In the genomic region with DNA sequence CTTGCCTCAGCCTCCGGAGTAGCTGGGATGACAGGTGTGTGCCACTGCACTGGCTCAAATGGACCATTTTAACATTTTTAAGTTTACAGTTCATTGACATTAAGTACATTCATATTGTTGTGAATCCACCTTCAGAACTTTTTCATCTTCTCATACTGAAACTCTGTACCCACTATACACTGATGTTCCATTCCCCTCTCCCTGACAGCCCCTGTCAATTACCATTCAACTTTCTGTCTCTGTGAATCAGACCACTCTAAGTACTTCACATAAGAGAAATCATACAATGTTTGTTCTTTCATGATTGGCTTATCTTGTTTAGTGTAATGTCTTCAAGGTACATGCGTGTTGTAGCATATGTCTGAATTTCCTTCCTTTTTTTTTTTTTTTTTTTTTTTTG, we compare ENCODE assay signal across 22 cellular contexts. TPM values are rescaled to one million over a fixed set of nuclear protein-coding genes. Genes with fewer than 3 reads are reported as not detected.
DNase-seq lines count a peak whose midpoint lies in the region; ATAC-seq, FAIRE-seq and TF ChIP-seq lines count a peak whose summit lies in the region.
"Had no signal": no experiment of that assay in that cellular context is flagged by ENCODE, and none has a peak within 500 bp of the region (broad histone marks: within the 10 kb centered on the region; RNA-seq: fewer than 3 reads in every experiment).

No MANE protein-coding gene starts in this region.

- 100% methylated on average over 2 of the region's 2 CpGs for WGBS in GM12878 (ENCODE audit: insufficient coverage, insufficient replicate concordance, low lambda C conversion rate, missing lambda C conversion rate)

- H3K9me3 Mint-ChIP-seq in activated CD4-positive, alpha-beta T cell treated with anti-CD3 and anti-CD28 coated beads for 36 hours (ENCODE audit: low read depth): no peaks in the 10 kb centered on the region
- no peaks in the 10 kb centered on the region for H3K9me3 Mint-ChIP-seq in activated CD4-positive, alpha-beta T cell treated with anti-CD3 and anti-CD28 coated beads, Interleukin-2, amount 10 ng/mL, durations not matched to agents 24 days and 14 days
- no peaks in the 10 kb centered on the region for H3K9me3 Mint-ChIP-seq in activated naive CD8-positive, alpha-beta T cell treated with anti-CD3 and anti-CD28 coated beads, Interleukin-2, amount 50 U/mL, for 24 hours
- H3K9me3 Mint-ChIP-seq in activated naive CD8-positive, alpha-beta T cell treated with anti-CD3 and anti-CD28 coated beads for 36 hours: no peaks in the 10 kb centered on the region
- H3K9me3 Mint-ChIP-seq in stimulated activated effector memory CD8-positive, alpha-beta T cell treated with anti-CD3 and anti-CD28 coated beads, Interleukin-12 subunit alpha, Interleukin-12 subunit beta, amount 100 ng/mL, for 72 hours: no peaks in the 10 kb centered on the region
- H3K9me3 Mint-ChIP-seq: CD14-positive monocyte; CD4-positive, alpha-beta memory T cell; HFFc6 had no signal

- H3K79me2 ChIP-seq in GM12878 (ENCODE audit: control insufficient read depth, insufficient read depth, low read length): no peaks in the 10 kb centered on the region

- no peak overlapping the region for H3K27ac Mint-ChIP-seq in activated CD4-positive, alpha-beta T cell treated with anti-CD3 and anti-CD28 coated beads for 36 hours
- H3K27ac Mint-ChIP-seq in activated CD4-positive, alpha-beta T cell treated with anti-CD3 and anti-CD28 coated beads, Interleukin-2, amount 10 ng/mL, durations not matched to agents 24 days and 14 days: no peak overlapping the region
- H3K27ac Mint-ChIP-seq in activated naive CD8-positive, alpha-beta T cell treated with anti-CD3 and anti-CD28 coated beads, Interleukin-2, amount 50 U/mL, for 24 hours: no peak overlapping the region
- no peak overlapping the region for H3K27ac Mint-ChIP-seq in activated naive CD8-positive, alpha-beta T cell treated with anti-CD3 and anti-CD28 coated beads for 36 hours
- H3K27ac Mint-ChIP-seq in stimulated activated effector memory CD8-positive, alpha-beta T cell treated with anti-CD3 and anti-CD28 coated beads, Interleukin-12 subunit alpha, Interleukin-12 subunit beta, amount 100 ng/mL, for 72 hours: no peak overlapping the region
- H3K27ac Mint-ChIP-seq: CD4-positive, alpha-beta memory T cell; HFFc6 had no signal

- peaks cover 1% of the 10 kb centered on the region for H3K27me3 Mint-ChIP-seq in activated CD4-positive, alpha-beta T cell treated with anti-CD3 and anti-CD28 coated beads for 36 hours
- H3K27me3 Mint-ChIP-seq in activated CD4-positive, alpha-beta T cell treated with anti-CD3 and anti-CD28 coated beads, Interleukin-2, amount 10 ng/mL, durations not matched to agents 24 days and 14 days: peaks cover 10% of the 10 kb centered on the region
- peaks cover 2% of the 10 kb centered on the region for H3K27me3 Mint-ChIP-seq in activated naive CD8-positive, alpha-beta T cell treated with anti-CD3 and anti-CD28 coated beads, Interleukin-2, amount 50 U/mL, for 24 hours
- peaks cover 10% of the 10 kb centered on the region for H3K27me3 Mint-ChIP-seq in activated naive CD8-positive, alpha-beta T cell treated with anti-CD3 and anti-CD28 coated beads for 36 hours

- TF ChIP-seq POLR2A in GM12878 (IDR thresholded peaks at IDR 0.05; ENCODE audit: low read depth, low read length): no peak

- no peaks in the 10 kb centered on the region for H3K36me3 ChIP-seq in GM12878 (ENCODE audit: control insufficient read depth in 2 of 2, insufficient read depth in 2 of 2, low read length in 1 of 2)

- H3K27me3 ChIP-seq in GM12878 (replicated peaks in 1 of 2; ENCODE audit: control insufficient read depth in 2 of 2, insufficient read depth in 2 of 2, low read length in 1 of 2): peaks cover 0 to 2% of the 10 kb centered on the region in 2 experiments; a peak in 1 of 4 replicates

- H3K4me3 ChIP-seq in GM12878: no peak overlapping the region
- H3K4me3 ChIP-seq: A549 had no signal

- DNase-seq in activated CD4-positive, alpha-beta T cell treated with anti-CD3 and anti-CD28 coated beads for 36 hours: no peak
- no peak for DNase-seq in activated CD4-positive, alpha-beta T cell treated with anti-CD3 and anti-CD28 coated beads, Interleukin-2, amount 10 ng/mL, durations not matched to agents 24 days and 14 days
- DNase-seq in activated naive CD8-positive, alpha-beta T cell treated with anti-CD3 and anti-CD28 coated beads, Interleukin-2, amount 50 U/mL, for 24 hours: no peak
- DNase-seq in activated naive CD8-positive, alpha-beta T cell treated with anti-CD3 and anti-CD28 coated beads for 36 hours: no peak
- no peak for DNase-seq in GM12878 (ENCODE audit: low read depth, low spot score)
- DNase-seq in stimulated activated effector memory CD8-positive, alpha-beta T cell treated with anti-CD3 and anti-CD28 coated beads, Interleukin-12 subunit alpha, Interleukin-12 subunit beta, amount 100 ng/mL, for 72 hours (ENCODE audit: low spot score in 2 of 2): no peak
- DNase-seq in C1 segment of cervical spinal cord (lab: John Stamatoyannopoulos, UW): no peak
- DNase-seq: AML-193; CD4-positive, alpha-beta memory T cell; DMS153; DMS79; GDM1; GOT3; H7; HFFc6 had no signal

- SMC1A ChIA-PET in GM12878 (lab: Charles Lee; ENCODE audit: uncharacterized antibody, unreplicated experiment): no interaction called here

- ATAC-seq in activated CD4-positive, alpha-beta T cell treated with anti-CD3 and anti-CD28 coated beads for 36 hours: peak; percentile 55
- peak; percentile 75 for ATAC-seq in activated naive CD8-positive, alpha-beta T cell treated with anti-CD3 and anti-CD28 coated beads, Interleukin-2, amount 50 U/mL, for 24 hours
- ATAC-seq in GM12878 (peak; percentile 71), HG03095 (IDR thresholded peaks at IDR 0.05; ENCODE audit: unreplicated experiment) (no peak)
- ATAC-seq in stimulated activated effector memory CD8-positive, alpha-beta T cell treated with anti-CD3 and anti-CD28 coated beads, Interleukin-12 subunit alpha, Interleukin-12 subunit beta, amount 100 ng/mL, for 72 hours: peak; percentile 53
- ATAC-seq: A549, HCT116 had no signal

- peaks cover 3% of the 10 kb centered on the region for H3K4me1 Mint-ChIP-seq in activated CD4-positive, alpha-beta T cell treated with anti-CD3 and anti-CD28 coated beads for 36 hours
- no peaks in the 10 kb centered on the region for H3K4me1 Mint-ChIP-seq in activated CD4-positive, alpha-beta T cell treated with anti-CD3 and anti-CD28 coated beads, Interleukin-2, amount 10 ng/mL, durations not matched to agents 24 days and 14 days
- peaks cover 3% of the 10 kb centered on the region for H3K4me1 Mint-ChIP-seq in activated naive CD8-positive, alpha-beta T cell treated with anti-CD3 and anti-CD28 coated beads, Interleukin-2, amount 50 U/mL, for 24 hours
- peaks cover 4% of the 10 kb centered on the region for H3K4me1 Mint-ChIP-seq in activated naive CD8-positive, alpha-beta T cell treated with anti-CD3 and anti-CD28 coated beads for 36 hours
- H3K4me1 Mint-ChIP-seq in stimulated activated effector memory CD8-positive, alpha-beta T cell treated with anti-CD3 and anti-CD28 coated beads, Interleukin-12 subunit alpha, Interleukin-12 subunit beta, amount 100 ng/mL, for 72 hours: no peaks in the 10 kb centered on the region
- H3K4me1 Mint-ChIP-seq: CD14-positive monocyte had no signal

- H3K36me3 Mint-ChIP-seq in activated CD4-positive, alpha-beta T cell treated with anti-CD3 and anti-CD28 coated beads for 36 hours (ENCODE audit: low read depth): no peaks in the 10 kb centered on the region
- H3K36me3 Mint-ChIP-seq in activated CD4-positive, alpha-beta T cell treated with anti-CD3 and anti-CD28 coated beads, Interleukin-2, amount 10 ng/mL, durations not matched to agents 24 days and 14 days (ENCODE audit: low read depth): no peaks in the 10 kb centered on the region
- no peaks in the 10 kb centered on the region for H3K36me3 Mint-ChIP-seq in activated naive CD8-positive, alpha-beta T cell treated with anti-CD3 and anti-CD28 coated beads, Interleukin-2, amount 50 U/mL, for 24 hours (ENCODE audit: low read depth)
- no peaks in the 10 kb centered on the region for H3K36me3 Mint-ChIP-seq in activated naive CD8-positive, alpha-beta T cell treated with anti-CD3 and anti-CD28 coated beads for 36 hours
- H3K36me3 Mint-ChIP-seq in stimulated activated effector memory CD8-positive, alpha-beta T cell treated with anti-CD3 and anti-CD28 coated beads, Interleukin-12 subunit alpha, Interleukin-12 subunit beta, amount 100 ng/mL, for 72 hours: no peaks in the 10 kb centered on the region
- H3K36me3 Mint-ChIP-seq: CD14-positive monocyte; CD4-positive, alpha-beta memory T cell had no signal

- H3K4me2 ChIP-seq in GM12878 (ENCODE audit: control insufficient read depth, insufficient read depth): no peak overlapping the region
- H3K4me2 ChIP-seq: A549 had no signal

- intact Hi-C loops in activated CD4-positive, alpha-beta T cell treated with anti-CD3 and anti-CD28 coated beads for 36 hours (cut with DNase I, micrococcal nuclease): no loop called here
- intact Hi-C loops in activated CD4-positive, alpha-beta T cell treated with anti-CD3 and anti-CD28 coated beads, Interleukin-2, amount 10 ng/mL, durations not matched to agents 24 days and 14 days (cut with micrococcal nuclease): no loop called here
- intact Hi-C loops in GM12878 (cut with micrococcal nuclease; ENCODE audit: unreplicated experiment): no loop called here

- peak; percentile 41 for FAIRE-seq in GM12878 (lab: Jason Lieb, UNC)
- FAIRE-seq: A549, HTR-8/SVneo had no signal

- POLR2A ChIA-PET in activated CD4-positive, alpha-beta T cell treated with anti-CD3 and anti-CD28 coated beads for 36 hours (lab: Charles Lee): no interaction called here
- POLR2A ChIA-PET in GM12878 (lab: Charles Lee): no interaction called here

- no peak for TF ChIP-seq RAD21 in GM12878 (IDR thresholded peaks at IDR 0.05; ENCODE audit: insufficient read depth, low read depth, low read length)

- 0 out of 2 replicates have a peak, but pooled peaks cover 2% of the 10 kb centered on the region for H3K4me1 ChIP-seq in GM12878 (ENCODE audit: control insufficient read depth, insufficient read depth, low read length)
- H3K4me1 ChIP-seq: A549 had no signal

- no peak overlapping the region for H3K9ac ChIP-seq in GM12878 (ENCODE audit: control insufficient read depth, insufficient read depth, low read length)

- H3K9me3 ChIP-seq in GM12878 (replicated peaks; ENCODE audit: control insufficient read depth, insufficient read depth, low read length): no peaks in the 10 kb centered on the region
- H3K9me3 ChIP-seq: A549 had no signal

- CTCF ChIA-PET in activated CD4-positive, alpha-beta T cell treated with anti-CD3 and anti-CD28 coated beads for 36 hours (lab: Charles Lee): no interaction called here
- CTCF ChIA-PET in GM12878 (lab: Yijun Ruan, JAX): no interaction called here

- RAD21 ChIA-PET in GM12878 (lab: Charles Lee; ENCODE audit: unreplicated experiment): no interaction called here

- H3K27ac ChIP-seq in GM12878 (ENCODE audit: control insufficient read depth, insufficient read depth): no peak overlapping the region
- H3K27ac ChIP-seq: 22Rv1, A549 had no signal

- H3K4me3 Mint-ChIP-seq in activated CD4-positive, alpha-beta T cell treated with anti-CD3 and anti-CD28 coated beads for 36 hours: no peak overlapping the region
- H3K4me3 Mint-ChIP-seq in activated CD4-positive, alpha-beta T cell treated with anti-CD3 and anti-CD28 coated beads, Interleukin-2, amount 10 ng/mL, durations not matched to agents 24 days and 14 days: no peak overlapping the region
- no peak overlapping the region for H3K4me3 Mint-ChIP-seq in activated naive CD8-positive, alpha-beta T cell treated with anti-CD3 and anti-CD28 coated beads, Interleukin-2, amount 50 U/mL, for 24 hours
- no peak overlapping the region for H3K4me3 Mint-ChIP-seq in activated naive CD8-positive, alpha-beta T cell treated with anti-CD3 and anti-CD28 coated beads for 36 hours
- H3K4me3 Mint-ChIP-seq in stimulated activated effector memory CD8-positive, alpha-beta T cell treated with anti-CD3 and anti-CD28 coated beads, Interleukin-12 subunit alpha, Interleukin-12 subunit beta, amount 100 ng/mL, for 72 hours: no peak overlapping the region
- H3K4me3 Mint-ChIP-seq: CD14-positive monocyte; CD4-positive, alpha-beta memory T cell; HFFc6 had no signal

- no peak for TF ChIP-seq EP300 in GM12878 (IDR thresholded peaks at IDR 0.05; ENCODE audit: borderline replicate concordance in 1 of 2, control insufficient read depth in 1 of 2, low read depth in 2 of 2, low read length in 2 of 2)

- in situ Hi-C loops in GM12878 (cut with MboI): no loop called here

- H4K20me1 ChIP-seq in GM12878 (ENCODE audit: control insufficient read depth, insufficient read depth): no peaks in the 10 kb centered on the region

- TF ChIP-seq CTCF in GM12878 (IDR thresholded peaks at IDR 0.05 in 2 of 3, conservative IDR thresholded peaks at IDR 0.05 in 1 of 3; ENCODE audit: control insufficient read depth in 2 of 3, extremely low read depth in 1 of 3, insufficient read depth in 1 of 3, low read depth in 3 of 3, low read length in 3 of 3): no peak

- BruUV-seq in GM12878 (replicated peaks; lab: Mats Ljungman, UMichigan): no TSS peak

- no peak overlapping the region for H2AFZ ChIP-seq in GM12878 (ENCODE audit: control insufficient read depth, low read depth, low read length)

RNA-seq across cellular contexts. Expression of a gene that starts 1.9 kb away (rescaled TPM):
- total RNA-seq in activated CD4-positive, alpha-beta T cell treated with anti-CD3 and anti-CD28 coated beads for 36 hours: not detected
- total RNA-seq in activated CD4-positive, alpha-beta T cell treated with anti-CD3 and anti-CD28 coated beads, Interleukin-2, amount 10 ng/mL, durations not matched to agents 24 days and 14 days: not detected in 2 replicates
- total RNA-seq in activated naive CD8-positive, alpha-beta T cell treated with anti-CD3 and anti-CD28 coated beads for 36 hours: not detected
- not detected in 2 replicates for total RNA-seq in GM12878 (2013; cell fraction: nucleolus; rRNA removed)
- not detected in 2 replicates for total RNA-seq in GM12878 (2014; rRNA removed)
- total RNA-seq in GM12878 (2014; rRNA removed; fragmentation: Illumina TruSeq; extraction: Trizol): not detected in 2 replicates
- total RNA-seq in GM12878 (2021): not detected in 2 replicates
- not detected for polyA plus RNA-seq in GM12878 (2011; ENCODE audit: low read depth)
- polyA plus RNA-seq in GM12878 (2011; rRNA removed): 0.04 TPM in 1 of 2 replicates, not detected in the other
- polyA plus RNA-seq in GM12878 (2011; cell fraction: cytosol; rRNA removed): not detected in 2 replicates
- polyA plus RNA-seq in GM12878 (2011; cell fraction: nucleus; rRNA removed): 0.12 TPM in 1 of 2 replicates, not detected in the other
- polyA plus RNA-seq in GM12878 (2012): not detected in 2 replicates
- polyA plus RNA-seq in GM12878 (2014; fragmentation: Illumina TruSeq; extraction: Trizol): not detected in 2 replicates
- not detected for polyA plus RNA-seq in GM12878 (2014; fragmentation: Nextera tagmentation; extraction: Ambion mirVana)
- polyA plus RNA-seq in GM12878 (2014; rRNA removed): not detected in 2 replicates
- polyA plus RNA-seq in GM12878 (2016; fragmentation: Nextera tagmentation; extraction: Ambion mirVana): under 1 TPM in 1 of 2 experiments, not detected in 1; 0.03 TPM
- not detected in 2 replicates for polyA minus RNA-seq in GM12878 (2011; rRNA and poly(A)+ RNA removed)
- not detected in 2 replicates for polyA minus RNA-seq in GM12878 (2011; cell fraction: cytosol; rRNA and poly(A)+ RNA removed)
- polyA minus RNA-seq in GM12878 (2011; cell fraction: nucleus; rRNA and poly(A)+ RNA removed): not detected in 2 replicates
- total RNA-seq: CD4-positive, alpha-beta memory T cell; Daoy; H7 had no signal
- polyA plus RNA-seq: CD14-positive monocyte; CD4-positive, alpha-beta memory T cell had no signal

RNA-seq across cellular contexts. Expression of a gene that starts 37.5 kb away (rescaled TPM):
- total RNA-seq in activated CD4-positive, alpha-beta T cell treated with anti-CD3 and anti-CD28 coated beads for 36 hours: under 1 TPM; 0.58 to 0.94 TPM
- total RNA-seq in activated CD4-positive, alpha-beta T cell treated with anti-CD3 and anti-CD28 coated beads, Interleukin-2, amount 10 ng/mL, durations not matched to agents 24 days and 14 days: 1.3 TPM in 2 replicates
- total RNA-seq in activated naive CD8-positive, alpha-beta T cell treated with anti-CD3 and anti-CD28 coated beads for 36 hours: under 1 TPM; 0.52 to 0.68 TPM
- total RNA-seq in GM12878 (2013; cell fraction: nucleolus; rRNA removed): 3.2 and 4.0 TPM in 2 replicates
- total RNA-seq in GM12878 (2014; rRNA removed) (1.5 TPM in 2 replicates), GM12878 (2014; rRNA removed; fragmentation: Illumina TruSeq; extraction: Trizol) (0.64 and 0.76 TPM in 2 replicates), GM12878 (2021) (2.4 and 2.6 TPM in 2 replicates)
- polyA plus RNA-seq in GM12878 (2011; ENCODE audit: low read depth): 0.09 TPM
- polyA plus RNA-seq in GM12878 (2011; rRNA removed) (0.42 and 0.50 TPM in 2 replicates), GM12878 (2014; fragmentation: Illumina TruSeq; extraction: Trizol) (0.75 and 1.3 TPM in 2 replicates), GM12878 (2014; fragmentation: Nextera tagmentation; extraction: Ambion mirVana) (under 1 TPM; 0.24 to 0.47 TPM), GM12878 (2014; rRNA removed) (1.1 and 1.3 TPM in 2 replicates), GM12878 (2016; fragmentation: Nextera tagmentation; extraction: Ambion mirVana) (under 1 TPM; 0.47 to 0.88 TPM)
- polyA plus RNA-seq in GM12878 (2011; cell fraction: cytosol; rRNA removed): 0.60 and 0.69 TPM in 2 replicates
- 1.9 TPM in 2 replicates for polyA plus RNA-seq in GM12878 (2011; cell fraction: nucleus; rRNA removed)
- polyA plus RNA-seq in GM12878 (2012): 0.23 and 0.29 TPM in 2 replicates
- 0.95 and 2.5 TPM in 2 replicates for polyA minus RNA-seq in GM12878 (2011; rRNA and poly(A)+ RNA removed)
- 1.1 and 1.2 TPM in 2 replicates for polyA minus RNA-seq in GM12878 (2011; cell fraction: cytosol; rRNA and poly(A)+ RNA removed)
- 2.4 and 4.6 TPM in 2 replicates for polyA minus RNA-seq in GM12878 (2011; cell fraction: nucleus; rRNA and poly(A)+ RNA removed)
- polyA plus RNA-seq: CD4-positive, alpha-beta memory T cell had no signal
